20 cellular contexts compared by ENCODE assay signal in genomic region chr17:44314031-44314430, GRCh38. TPM values are rescaled to one million over a fixed set of nuclear protein-coding genes. Genes with fewer than 3 reads are reported as not detected.
DNase-seq lines count a peak whose midpoint lies in the region; ATAC-seq and TF ChIP-seq lines count a peak whose summit lies in the region.
"Had no signal": no experiment of that assay in that cellular context is flagged by ENCODE, and none has a peak within 500 bp of the region (broad histone marks: within the 10 kb centered on the region; RNA-seq: fewer than 3 reads in every experiment).

No MANE protein-coding gene starts in this region.

- TF ChIP-seq CTCF in Panc1 (IDR thresholded peaks at IDR 0.05), result no peak

- in situ Hi-C loops in Panc1 (cut with HindIII; ENCODE audit: low pct_unique_long_range_greater_than_20kb, low sequenced_read_pairs), result no loop called here

- BruUV-seq in Panc1 (replicated peaks; lab: Mats Ljungman, UMichigan), result TSS peak; percentile 59

- CTCF ChIA-PET in Panc1 (lab: Charles Lee), result interaction anchor here (0.6 kb wide), 1 partner anchor 1160 kb away, joined by 3 read pairs; no protein-coding TSS in a partner anchor

- H3K4me3 ChIP-seq in Panc1 (ENCODE audit: low read depth in 2 of 2, low read length in 2 of 2), result no peak overlapping the region
- H3K4me3 ChIP-seq: thoracic aorta had no signal

- H3K9me3 ChIP-seq in Panc1 (ENCODE audit: control insufficient read depth, insufficient read depth, low read depth, low read length), result no peaks in the 10 kb centered on the region
- H3K9me3 ChIP-seq: thoracic aorta had no signal

- H3K9me3 Mint-ChIP-seq in activated naive CD8-positive, alpha-beta T cell (ENCODE audit: low read depth), result no peaks in the 10 kb centered on the region
- H3K9me3 Mint-ChIP-seq in activated naive CD8-positive, alpha-beta T cell treated with anti-CD3 and anti-CD28 coated beads for 36 hours, result no peaks in the 10 kb centered on the region
- H3K9me3 Mint-ChIP-seq in stimulated activated effector memory CD8-positive, alpha-beta T cell treated with anti-CD3 and anti-CD28 coated beads, Interleukin-12 subunit alpha, Interleukin-12 subunit beta, amount 100 ng/mL, for 72 hours, result no peaks in the 10 kb centered on the region

- intact Hi-C loops in Panc1 (cut with micrococcal nuclease; ENCODE audit: unreplicated experiment), result no loop called here

- no peak for ATAC-seq in Panc1
- ATAC-seq in esophagus mucosa, result peak; percentile 9
- no peak for ATAC-seq in stimulated activated effector memory CD8-positive, alpha-beta T cell treated with anti-CD3 and anti-CD28 coated beads, Interleukin-12 subunit alpha, Interleukin-12 subunit beta, amount 100 ng/mL, for 72 hours
- ATAC-seq in HG02678 (IDR thresholded peaks at IDR 0.05; ENCODE audit: unreplicated experiment), result no peak
- ATAC-seq in GM18519 (IDR thresholded peaks at IDR 0.05; ENCODE audit: low FRiP score, unreplicated experiment), result no peak
- ATAC-seq: Right ventricle myocardium inferior had no signal

- H3K4me1 Mint-ChIP-seq in activated naive CD8-positive, alpha-beta T cell (ENCODE audit: low read depth), result peaks cover 23% of the 10 kb centered on the region
- H3K4me1 Mint-ChIP-seq in activated naive CD8-positive, alpha-beta T cell treated with anti-CD3 and anti-CD28 coated beads for 36 hours, result peaks cover 14% of the 10 kb centered on the region
- peaks cover 28% of the 10 kb centered on the region for H3K4me1 Mint-ChIP-seq in stimulated activated effector memory CD8-positive, alpha-beta T cell treated with anti-CD3 and anti-CD28 coated beads, Interleukin-12 subunit alpha, Interleukin-12 subunit beta, amount 100 ng/mL, for 72 hours

- peaks cover 2% of the 10 kb centered on the region for H3K36me3 Mint-ChIP-seq in activated naive CD8-positive, alpha-beta T cell
- peaks cover 5% of the 10 kb centered on the region for H3K36me3 Mint-ChIP-seq in activated naive CD8-positive, alpha-beta T cell treated with anti-CD3 and anti-CD28 coated beads for 36 hours
- H3K36me3 Mint-ChIP-seq in stimulated activated effector memory CD8-positive, alpha-beta T cell treated with anti-CD3 and anti-CD28 coated beads, Interleukin-12 subunit alpha, Interleukin-12 subunit beta, amount 100 ng/mL, for 72 hours, result no peaks in the 10 kb centered on the region

- H3K36me3 ChIP-seq in Panc1 (ENCODE audit: control insufficient read depth, insufficient read depth, low read length), result no peaks in the 10 kb centered on the region
- H3K36me3 ChIP-seq: thoracic aorta had no signal

- no peak overlapping the region for H3K27ac ChIP-seq in Panc1 (ENCODE audit: low read length)
- H3K27ac ChIP-seq: skin epidermis, thoracic aorta had no signal

- POLR2A ChIA-PET in Panc1 (lab: Charles Lee), result interaction anchor here (0.6 kb wide), 1 partner anchor 355 kb away, joined by 3 read pairs; no protein-coding TSS in a partner anchor

- H3K4me3 Mint-ChIP-seq in activated naive CD8-positive, alpha-beta T cell, result peak overlapping the region; percentile 71
- no peak overlapping the region for H3K4me3 Mint-ChIP-seq in activated naive CD8-positive, alpha-beta T cell treated with anti-CD3 and anti-CD28 coated beads for 36 hours
- H3K4me3 Mint-ChIP-seq in stimulated activated effector memory CD8-positive, alpha-beta T cell treated with anti-CD3 and anti-CD28 coated beads, Interleukin-12 subunit alpha, Interleukin-12 subunit beta, amount 100 ng/mL, for 72 hours, result peak overlapping the region; percentile 72

- H3K4me1 ChIP-seq in Panc1 (ENCODE audit: control insufficient read depth, insufficient read depth, low read length), result no peaks in the 10 kb centered on the region

- DNase-seq in activated naive CD8-positive, alpha-beta T cell treated with anti-CD3 and anti-CD28 coated beads for 36 hours, result no peak
- DNase-seq in Panc1 (ENCODE audit: low read depth, low spot score), result no peak
- no peak for DNase-seq in stimulated activated effector memory CD8-positive, alpha-beta T cell treated with anti-CD3 and anti-CD28 coated beads, Interleukin-12 subunit alpha, Interleukin-12 subunit beta, amount 100 ng/mL, for 72 hours (ENCODE audit: low spot score in 2 of 2)
- no peak for DNase-seq in COLO829 (ENCODE audit: low spot score)
- DNase-seq: activated CD4-positive, CD25-positive, alpha-beta regulatory T cell treated with anti-CD3 and anti-CD28 coated beads, Interleukin-2, amount 50 U/mL, for 72 hours; amygdala; cerebellar nuclear complex; DMS153; NCI-H2081 treated with DMSO at 0.1 percent for 48 hours; NCI-H510A treated with DMSO at 0.1 percent for 48 hours; stimulated activated CD4-positive, alpha-beta T cell treated with anti-CD3 and anti-CD28 coated beads, Interleukin-4, amount 100 ng/mL, for 4 hours; stimulated activated CD8-positive, alpha-beta memory T cell treated with anti-CD3 and anti-CD28 coated beads, Interleukin-4, amount 100 ng/mL, for 48 hours had no signal

- H3K27ac Mint-ChIP-seq in activated naive CD8-positive, alpha-beta T cell, result no peak overlapping the region
- H3K27ac Mint-ChIP-seq in activated naive CD8-positive, alpha-beta T cell treated with anti-CD3 and anti-CD28 coated beads for 36 hours, result no peak overlapping the region
- H3K27ac Mint-ChIP-seq in stimulated activated effector memory CD8-positive, alpha-beta T cell treated with anti-CD3 and anti-CD28 coated beads, Interleukin-12 subunit alpha, Interleukin-12 subunit beta, amount 100 ng/mL, for 72 hours, result no peak overlapping the region

- H3K27me3 Mint-ChIP-seq in activated naive CD8-positive, alpha-beta T cell, result peaks cover 19% of the 10 kb centered on the region
- H3K27me3 Mint-ChIP-seq in activated naive CD8-positive, alpha-beta T cell treated with anti-CD3 and anti-CD28 coated beads for 36 hours, result peaks cover 54% of the 10 kb centered on the region

- H3K27me3 ChIP-seq in Panc1 (ENCODE audit: control insufficient read depth, insufficient read depth, low read length), result no peaks in the 10 kb centered on the region

RNA-seq across cellular contexts. Expression of gene RUNDC3A, which starts 5.6 kb away (rescaled TPM):
- under 1 TPM; 0.08 to 0.16 TPM for total RNA-seq in activated naive CD8-positive, alpha-beta T cell treated with anti-CD3 and anti-CD28 coated beads for 36 hours
- total RNA-seq in Panc1 (2021; ENCODE audit: unreplicated experiment) (3.6 TPM), esophagus mucosa (6.0 TPM)
- polyA plus RNA-seq in Panc1 (2012; ENCODE audit: insufficient read length), result 4.4 TPM

RNA-seq across cellular contexts. Expression of gene SLC25A39, which starts 10.6 kb away (rescaled TPM):
- total RNA-seq in activated naive CD8-positive, alpha-beta T cell treated with anti-CD3 and anti-CD28 coated beads for 36 hours, result 100 to 1,000 TPM; 193 to 200 TPM
- 138 TPM for total RNA-seq in Panc1 (2021; ENCODE audit: unreplicated experiment)
- 178 TPM for polyA plus RNA-seq in Panc1 (2012; ENCODE audit: insufficient read length)
- total RNA-seq in esophagus mucosa, result 126 TPM

RNA-seq across cellular contexts. Expression of gene GRN, which starts 31.1 kb away (rescaled TPM):
- 10 to 100 TPM; 34.4 to 36.1 TPM for total RNA-seq in activated naive CD8-positive, alpha-beta T cell treated with anti-CD3 and anti-CD28 coated beads for 36 hours
- 304 TPM for total RNA-seq in Panc1 (2021; ENCODE audit: unreplicated experiment)
- 858 TPM for polyA plus RNA-seq in Panc1 (2012; ENCODE audit: insufficient read length)
- 767 TPM for total RNA-seq in esophagus mucosa

RNA-seq across cellular contexts. Expression of gene SLC4A1, which starts 46.1 kb away (rescaled TPM):
- total RNA-seq in activated naive CD8-positive, alpha-beta T cell treated with anti-CD3 and anti-CD28 coated beads for 36 hours, result not detected
- total RNA-seq in Panc1 (2021; ENCODE audit: unreplicated experiment) (not detected), esophagus mucosa (not detected)
- polyA plus RNA-seq in Panc1 (2012; ENCODE audit: insufficient read length), result not detected
- total RNA-seq: T-helper 1 cell treated with Interleukin-12 subunit alpha and Interleukin-12 subunit beta and Interleukin-4 antibody, amounts not matched to agents 30 ng/mL and 1 ng/mL, for 36 hours had no signal

RNA-seq across cellular contexts. Expression of gene FAM171A2, which starts 49.6 kb away (rescaled TPM):
- total RNA-seq in activated naive CD8-positive, alpha-beta T cell treated with anti-CD3 and anti-CD28 coated beads for 36 hours, result under 1 TPM; 0.14 to 0.19 TPM
- total RNA-seq in Panc1 (2021; ENCODE audit: unreplicated experiment) (7.6 TPM), esophagus mucosa (1.1 TPM)
- 11.9 TPM for polyA plus RNA-seq in Panc1 (2012; ENCODE audit: insufficient read length)
- total RNA-seq: T-helper 1 cell treated with Interleukin-12 subunit alpha and Interleukin-12 subunit beta and Interleukin-4 antibody, amounts not matched to agents 30 ng/mL and 1 ng/mL, for 36 hours had no signal
